In genomic region chr4:172225457-172225856, GRCh38 we compare ENCODE assay signal across 34 cellular contexts.
"Had no signal": no experiment of that assay in that cellular context is flagged by ENCODE, and none has a peak within 500 bp of the region (broad histone marks: within the 10 kb centered on the region; RNA-seq: fewer than 3 reads in every experiment).

No MANE protein-coding gene starts in this region.

- H3K36me3 ChIP-seq: adrenal gland, ascending aorta, brain microvascular endothelial cell, breast epithelium, cardiac muscle cell had no signal

- H3K27me3 ChIP-seq: adrenal gland, ascending aorta, body of pancreas, brain microvascular endothelial cell, breast epithelium, cardiac muscle cell had no signal

- FAIRE-seq: astrocyte, bronchial epithelial cell had no signal

- ATAC-seq: activated naive CD4-positive, alpha-beta T cell treated with anti-CD3 and anti-CD28 coated beads, Interleukin-2, amount 50 U/mL, for 72 hours; activated naive CD8-positive, alpha-beta T cell treated with anti-CD3 and anti-CD28 coated beads, Interleukin-2, amount 50 U/mL, for 24 hours; activated T-cell treated with anti-CD3 and anti-CD28 coated beads, Interleukin-2, amount 50 U/mL, for 4 hours; activated T-cell treated with anti-CD3 and anti-CD28 coated beads, Interleukin-2, amount 50 U/mL, for 72 hours; activated T-helper 17 cell treated with anti-CD3 and anti-CD28 coated beads, Interleukin-2, amount 50 U/mL, for 72 hours; body of pancreas had no signal

- DNase-seq: activated effector memory CD4-positive, alpha-beta T cell treated with anti-CD3 and anti-CD28 coated beads, Interleukin-2, amount 50 U/mL, for 16 hours; activated effector memory CD4-positive, alpha-beta T cell treated with Interleukin-2 at 50 U/mL for 16 hours; activated gamma-delta T cell; activated gamma-delta T cell treated with Interleukin-2 at 50 U/mL for 16 hours; activated naive CD4-positive, alpha-beta T cell; activated naive CD4-positive, alpha-beta T cell treated with anti-CD3 and anti-CD28 coated beads for 36 hours; activated naive CD4-positive, alpha-beta T cell treated with anti-CD3 and anti-CD28 coated beads, Interleukin-2, amount 10 ng/mL, durations not matched to agents 7 days and 5 days; activated naive CD4-positive, alpha-beta T cell treated with anti-CD3 and anti-CD28 coated beads, Interleukin-2, amount 50 U/mL, for 16 hours; activated naive CD4-positive, alpha-beta T cell treated with Interleukin-2 at 50 U/mL for 16 hours; activated naive CD8-positive, alpha-beta T cell treated with anti-CD3 and anti-CD28 coated beads for 36 hours; activated naive CD8-positive, alpha-beta T cell treated with anti-CD3 and anti-CD28 coated beads, Interleukin-2, amount 10 ng/mL, durations not matched to agents 7 days and 5 days; activated naive CD8-positive, alpha-beta T cell treated with anti-CD3 and anti-CD28 coated beads, Interleukin-2, amount 50 U/mL, for 24 hours; activated T-cell treated with anti-CD3 and anti-CD28 coated beads for 4 hours; activated T-cell treated with anti-CD3 and anti-CD28 coated beads, Interleukin-2, amount 50 U/mL, for 1 hour; activated T-cell treated with anti-CD3 and anti-CD28 coated beads, Interleukin-2, amount 50 U/mL, for 24 hours; activated T-cell treated with anti-CD3 and anti-CD28 coated beads, Interleukin-2, amount 50 U/mL, for 4 hours; activated T-cell treated with anti-CD3 and anti-CD28 coated beads, Interleukin-2, amount 50 U/mL, for 48 hours; activated T-cell treated with anti-CD3 and anti-CD28 coated beads, Interleukin-2, amount 50 U/mL, for 72 hours; adrenal gland; amniotic stem cell; anterior cingulate cortex; aorta; body of pancreas; brain microvascular endothelial cell; caudate nucleus; central memory CD4-positive, alpha-beta T cell; cerebellar nuclear complex had no signal

- H3K4me1 ChIP-seq: adrenal gland, ascending aorta, body of pancreas, breast epithelium had no signal

- H3K4me3 ChIP-seq: adrenal gland, ascending aorta, body of pancreas, breast epithelium, cardiac muscle cell had no signal

- H3K9me3 ChIP-seq: adrenal gland, ascending aorta, body of pancreas, breast epithelium had no signal

- H3K27ac ChIP-seq: adrenal gland, ascending aorta, body of pancreas, brain microvascular endothelial cell, breast epithelium, cardiac muscle cell had no signal
